8 cellular contexts compared by ENCODE assay signal in genomic region chr7:98280791-98281756, GRCh38. TPM values are rescaled to one million over a fixed set of nuclear protein-coding genes. Genes with fewer than 3 reads are reported as not detected.
DNase-seq lines count a peak whose midpoint lies in the region; ATAC-seq, FAIRE-seq and TF ChIP-seq lines count a peak whose summit lies in the region.

TSS of gene BRI3 (plus strand) at chr7:98281686. CDS start at chr7:98281796, 110 bp downstream.

- intact Hi-C loops in endothelial cell of umbilical vein (cut with micrococcal nuclease), result loop anchor here (2.0 to 5.0 kb wide), 4 partner anchors 14 to 136 kb away; partner anchors contain the start of gene BAIAP2L1

- CTCF ChIA-PET in endothelial cell of umbilical vein (lab: Charles Lee), result interaction anchor here (0.6 to 2.6 kb wide), 3 partner anchors 14 to 120 kb away, joined by 3 to 7 read pairs (median 4); partner anchors contain the start of gene BAIAP2L1

- peak within 1 kb of the TSS; percentile 67 for H2AFZ ChIP-seq in endothelial cell of umbilical vein (ENCODE audit: low read depth, low read length)

- DNase-seq in CMK (ENCODE audit: low read depth) (peak; percentile 57), HT1080 (ENCODE audit: low read depth) (peak; percentile 29), NT2/D1 (ENCODE audit: low read depth, low spot score) (peak; percentile 80), endothelial cell of umbilical vein (ENCODE audit: low read depth, low spot score) (peak; percentile 79), middle frontal gyrus (ENCODE audit: extremely low spot score, low spot score) (peak; percentile 71)
- peak; percentile 89 for DNase-seq in activated CD8-positive, alpha-beta memory T cell treated with anti-CD3 and anti-CD28 coated beads, Interleukin-2, amount 50 U/mL, for 4 hours
- peak; percentile 84 to 89 for DNase-seq in stimulated activated CD8-positive, alpha-beta memory T cell treated with anti-CD3 and anti-CD28 coated beads, Interleukin-2, amount 100 ng/mL, for 48 hours (ENCODE audit: low read depth in 2 of 2)

- dilution Hi-C loops in endothelial cell of umbilical vein (cut with MboI; ENCODE audit: extremely low pct_ligation_motif_present, low sequenced_read_pairs), result no loop called here

- no TSS peak for BruUV-seq in endothelial cell of umbilical vein (replicated peaks; lab: Mats Ljungman, UMichigan)

- peak within 1 kb of the TSS; percentile 76 for H3K9ac ChIP-seq in NT2/D1 (ENCODE audit: insufficient read length, low read depth)
- peak within 1 kb of the TSS; percentile 87 for H3K9ac ChIP-seq in endothelial cell of umbilical vein (replicated peaks; ENCODE audit: extremely low read depth, insufficient read depth, low read length)

- peak; percentile 69 for ATAC-seq in GM19467 (IDR thresholded peaks at IDR 0.05; ENCODE audit: unreplicated experiment)

- peak within 1 kb of the TSS; percentile 72 for H3K27ac ChIP-seq in endothelial cell of umbilical vein (ENCODE audit: insufficient read depth, low read depth, low read length)

- H3K27me3 ChIP-seq in NT2/D1 (ENCODE audit: insufficient read depth, insufficient read length) (no peaks in the 10 kb centered on the region), endothelial cell of umbilical vein (ENCODE audit: control insufficient read depth in 2 of 2, insufficient read depth in 2 of 2, low read length in 2 of 2) (no peaks in the 10 kb centered on the region)

- no peaks in the 10 kb centered on the region for H3K9me3 ChIP-seq in NT2/D1 (ENCODE audit: insufficient read depth, low read length)
- no peaks in the 10 kb centered on the region for H3K9me3 ChIP-seq in endothelial cell of umbilical vein (replicated peaks; ENCODE audit: control insufficient read depth, insufficient read depth, low read length)

- FAIRE-seq in endothelial cell of umbilical vein (lab: Jason Lieb, UNC), result peak; percentile 84

- peak within 1 kb of the TSS; percentile 72 for H3K4me3 ChIP-seq in NT2/D1 (ENCODE audit: insufficient read length, low read depth)
- peak within 1 kb of the TSS; percentile 20 to 95 (median 83) for H3K4me3 ChIP-seq in endothelial cell of umbilical vein (replicated peaks in 1 of 3; ENCODE audit: insufficient read depth in 1 of 3, low read depth in 1 of 3, low read length in 3 of 3)

- H3K4me1 ChIP-seq in NT2/D1 (ENCODE audit: insufficient read depth, insufficient read length) (peaks cover 23% of the 10 kb centered on the region), endothelial cell of umbilical vein (ENCODE audit: control insufficient read depth, extremely low read depth, insufficient read depth, low read length) (peaks cover 31% of the 10 kb centered on the region)

- H3K36me3 ChIP-seq in NT2/D1 (ENCODE audit: insufficient read depth, insufficient read length, low read length) (peaks cover 31% of the 10 kb centered on the region), endothelial cell of umbilical vein (ENCODE audit: control insufficient read depth in 2 of 2, extremely low read depth in 1 of 2, insufficient read depth in 2 of 2, low read length in 2 of 2) (peaks cover 0 to 7% of the 10 kb centered on the region in 2 experiments)

- peak in 1 of 2 donors; percentile 8 for TF ChIP-seq CTCF in endothelial cell of umbilical vein (IDR thresholded peaks at IDR 0.05; ENCODE audit: extremely low read depth in 1 of 2, insufficient read depth in 1 of 2, low read depth in 1 of 2, low read length in 2 of 2)

- H3K4me2 ChIP-seq in endothelial cell of umbilical vein (ENCODE audit: insufficient read depth, low read length), result peak within 1 kb of the TSS; percentile 87

- H3K9me1 ChIP-seq in endothelial cell of umbilical vein (replicated peaks; ENCODE audit: control insufficient read depth, extremely low read depth, insufficient read depth, low read length), result no peaks in the 10 kb centered on the region

- no peaks in the 10 kb centered on the region for H4K20me1 ChIP-seq in endothelial cell of umbilical vein (replicated peaks; ENCODE audit: control insufficient read depth, extremely low read depth, insufficient read depth, low read length)

- POLR2A ChIA-PET in endothelial cell of umbilical vein (lab: Charles Lee), result no interaction called here

- peak; percentile 74 for TF ChIP-seq POLR2A in endothelial cell of umbilical vein (IDR thresholded peaks at IDR 0.05; ENCODE audit: low read depth, low read length)

- H3K79me2 ChIP-seq in endothelial cell of umbilical vein (ENCODE audit: control insufficient read depth, insufficient read depth, low read length), result peaks cover 42% of the 10 kb centered on the region

TF ChIP-seq in endothelial cell of umbilical vein, 7 proteins besides CTCF, POLR2A, EP300 and RAD21:
- TF ChIP-seq POLR2AphosphoS5 (IDR thresholded peaks at IDR 0.05; ENCODE audit: insufficient read depth, low read depth, low read length), result peak; percentile 4
- TF ChIP-seq EZH2 (IDR thresholded peaks at IDR 0.05; ENCODE audit: borderline replicate concordance, low read depth, low read length, severe bottlenecking), result no peak

RNA-seq across cellular contexts. Expression of gene BRI3, which starts in this region (rescaled TPM):
- 86.4 and 131 TPM in 2 replicates for total RNA-seq in HT1080 (2014; rRNA removed; shearing (Covaris generic))
- 82.0 and 98.4 TPM in 2 replicates for polyA plus RNA-seq in HT1080 (2015; cell fraction: cytosol; rRNA removed)
- 23.1 and 24.0 TPM in 2 replicates for polyA plus RNA-seq in HT1080 (2015; cell fraction: nucleus; rRNA removed)
- 284 and 317 TPM in 2 replicates for total RNA-seq in endothelial cell of umbilical vein
- polyA plus RNA-seq in endothelial cell of umbilical vein, result 214 and 223 TPM in 2 replicates
- polyA plus RNA-seq in endothelial cell of umbilical vein (2011; cell fraction: cytosol; rRNA removed), result 168 and 172 TPM in 2 replicates
- polyA plus RNA-seq in endothelial cell of umbilical vein (2011; cell fraction: nucleus; rRNA removed), result 57.3 and 67.5 TPM in 2 replicates
- polyA plus RNA-seq in endothelial cell of umbilical vein (2012), result 224 and 245 TPM in 2 replicates
- 93.6 and 113 TPM in 2 replicates for polyA minus RNA-seq in endothelial cell of umbilical vein
- polyA minus RNA-seq in endothelial cell of umbilical vein (2011; cell fraction: cytosol; rRNA and poly(A)+ RNA removed), result 39.4 TPM
- 41.2 and 44.6 TPM in 2 replicates for polyA minus RNA-seq in endothelial cell of umbilical vein (2011; cell fraction: nucleus; rRNA and poly(A)+ RNA removed)

Comparison
In these comparisons a context has a peak if more than half of its experiments do, and no peak if none do; other contexts are left out.
1. Peak in every context shown above with its lines: DNase-seq, ATAC-seq, H3K4me3 ChIP-seq and H3K27ac ChIP-seq.
2. DNase-seq: peak in every context shown above with its lines; median percentile 89 in activated CD8-positive, alpha-beta memory T cell treated with anti-CD3 and anti-CD28 coated beads, Interleukin-2, amount 50 U/mL, for 4 hours; 86 in stimulated activated CD8-positive, alpha-beta memory T cell treated with anti-CD3 and anti-CD28 coated beads, Interleukin-2, amount 100 ng/mL, for 48 hours; 80 in NT2/D1; 79 in endothelial cell of umbilical vein; 71 in middle frontal gyrus; 57 in CMK; 29 in HT1080.